In genomic region chr5:69293882-69294281, GRCh38 we compare ENCODE assay signal across 14 cellular contexts. TPM values are rescaled to one million over a fixed set of nuclear protein-coding genes. Genes with fewer than 3 reads are reported as not detected.
DNase-seq lines count a peak whose midpoint lies in the region; ATAC-seq lines count a peak whose summit lies in the region.
"Had no signal": no experiment of that assay in that cellular context is flagged by ENCODE, and none has a peak within 500 bp of the region (broad histone marks: within the 10 kb centered on the region; RNA-seq: fewer than 3 reads in every experiment).

No MANE protein-coding gene starts in this region.

- ATAC-seq in HG02678 (IDR thresholded peaks at IDR 0.05; ENCODE audit: unreplicated experiment), result no peak
- ATAC-seq: CD8-positive, alpha-beta T cell had no signal

- DNase-seq in COLO829 (ENCODE audit: low spot score) (peak; percentile 2), HT-29 (ENCODE audit: low spot score) (peak; percentile 37), NCI-H526 treated with DMSO at 0.1 percent for 48 hours (lab: John Stamatoyannopoulos, UW) (peak; percentile 13), islet precursor cell (peak; percentile 75), DMS 273 treated with DMSO at 0.1 percent for 48 hours (lab: John Stamatoyannopoulos, UW) (no peak), H4 (ENCODE audit: low spot score) (no peak)
- DNase-seq: CD8-positive, alpha-beta T cell; COR-L47; DMS153; DMS79; GDM1; GM23248; HCEC 1CT had no signal

RNA-seq across cellular contexts. Expression of gene CCDC125, which starts 38.7 kb away (rescaled TPM):
- total RNA-seq in HT-29 (2014; rRNA removed; shearing (Covaris generic)), result 3.4 and 3.7 TPM in 2 replicates
- total RNA-seq in H4 (2014; rRNA removed; shearing (Covaris generic)), result 0.64 and 4.0 TPM in 2 replicates

RNA-seq across cellular contexts. Expression of gene CDK7, which starts 59.2 kb away (rescaled TPM):
- total RNA-seq in HT-29 (2014; rRNA removed; shearing (Covaris generic)), result 23.0 and 36.2 TPM in 2 replicates
- 48.7 and 63.9 TPM in 2 replicates for total RNA-seq in H4 (2014; rRNA removed; shearing (Covaris generic))

Comparison
In these comparisons a context has a peak if more than half of its experiments do, and no peak if none do; other contexts are left out.
1. DNase-seq: peak in COLO829 (single experiment), HT-29 (single experiment), NCI-H526 treated with DMSO at 0.1 percent for 48 hours (single experiment) and islet precursor cell (single experiment); none in DMS 273 treated with DMSO at 0.1 percent for 48 hours (single experiment) and H4 (single experiment).